ENCODE assay signal across 27 cellular contexts in the genomic region with DNA sequence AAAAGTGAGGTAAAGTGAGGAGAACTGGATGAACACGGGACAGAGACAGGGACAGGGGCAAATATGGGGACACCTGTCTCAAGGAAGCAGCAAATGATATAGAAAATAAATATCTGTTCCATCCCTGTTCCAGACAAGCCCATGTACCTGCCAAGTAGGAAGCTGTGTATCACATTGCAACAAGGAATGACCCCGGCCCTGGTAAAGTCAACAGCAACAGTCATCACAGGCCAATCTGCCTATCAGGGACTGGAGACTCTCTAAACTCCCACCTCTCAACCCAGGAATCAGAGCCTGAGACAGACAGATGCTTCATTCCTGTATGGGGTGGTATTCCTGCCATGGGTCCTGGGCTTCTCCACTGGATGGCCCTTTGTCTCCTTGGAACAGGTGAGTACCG.
"Had no signal": no experiment of that assay in that cellular context is flagged by ENCODE, and none has a peak within 500 bp of the region (broad histone marks: within the 10 kb centered on the region; RNA-seq: fewer than 3 reads in every experiment).

No MANE protein-coding gene starts in this region.

- H3K27me3 Mint-ChIP-seq: activated CD8-positive, alpha-beta T cell treated with anti-CD3 and anti-CD28 coated beads for 36 hours; central memory CD8-positive, alpha-beta T cell had no signal

- DNase-seq: activated CD4-positive, alpha-beta T cell treated with anti-CD3 and anti-CD28 coated beads for 1 hour; activated CD4-positive, alpha-beta T cell treated with anti-CD3 and anti-CD28 coated beads for 48 hours; activated CD4-positive, CD25-positive, alpha-beta regulatory T cell; activated CD8-positive, alpha-beta T cell treated with anti-CD3 and anti-CD28 coated beads for 36 hours; activated gamma-delta T cell treated with Interleukin-2 at 50 U/mL for 16 hours; activated T-cell treated with anti-CD3 and anti-CD28 coated beads, Interleukin-2, amount 50 U/mL, for 4 hours; amniotic stem cell; aorta; IMR-90; NCI-H1105; NCI-H1417 treated with DMSO at 0.1 percent for 48 hours; NCI-H187 treated with DMSO at 0.1 percent for 48 hours; NCI-H2081 treated with DMSO at 0.1 percent for 48 hours; NCI-H226; NCI-H446 treated with DMSO at 0.1 percent for 48 hours; NCI-H524; NCI-H69; OCI-M1; Right ventricle myocardium superior; SW 1271; T1000; WERI-Rb-1 had no signal

- H3K4me3 ChIP-seq: cardiac muscle cell, K562 had no signal

- H3K27ac ChIP-seq: cardiac muscle cell, WERI-Rb-1 had no signal

- H3K36me3 ChIP-seq: cardiac muscle cell, WERI-Rb-1 had no signal

- H3K4me3 Mint-ChIP-seq: activated CD8-positive, alpha-beta T cell treated with anti-CD3 and anti-CD28 coated beads for 36 hours; activated T-cell treated with anti-CD3 and anti-CD28 coated beads, Interleukin-2, amount 50 U/mL, for 4 hours; activated T-helper 1 cell treated with anti-CD3 and anti-CD28 coated beads, Interleukin-12 subunit alpha, Interleukin-12 subunit beta, Interleukin-2, Interleukin-4 antibody, amounts not matched to agents 30 ng/mL and 10 ng/mL and 1 ng/mL, durations not matched to agents 14 hours and 24 hours and 36 hours; central memory CD8-positive, alpha-beta T cell had no signal

- H3K36me3 Mint-ChIP-seq: activated naive CD4-positive, alpha-beta T cell treated with anti-CD3 and anti-CD28 coated beads, Interleukin-2, amount 50 U/mL, for 72 hours had no signal

- ATAC-seq: activated CD8-positive, alpha-beta T cell treated with anti-CD3 and anti-CD28 coated beads for 36 hours; activated naive CD4-positive, alpha-beta T cell treated with anti-CD3 and anti-CD28 coated beads, Interleukin-2, amount 50 U/mL, for 72 hours; activated T-cell treated with anti-CD3 and anti-CD28 coated beads, Interleukin-2, amount 50 U/mL, for 4 hours; K562 had no signal

- H3K27ac Mint-ChIP-seq: activated CD8-positive, alpha-beta T cell treated with anti-CD3 and anti-CD28 coated beads for 36 hours; activated naive CD4-positive, alpha-beta T cell treated with anti-CD3 and anti-CD28 coated beads, Interleukin-2, amount 50 U/mL, for 72 hours; activated T-helper 1 cell treated with anti-CD3 and anti-CD28 coated beads, Interleukin-12 subunit alpha, Interleukin-12 subunit beta, Interleukin-2, Interleukin-4 antibody, amounts not matched to agents 30 ng/mL and 10 ng/mL and 1 ng/mL, durations not matched to agents 14 hours and 24 hours and 36 hours had no signal

- H3K4me1 Mint-ChIP-seq: central memory CD8-positive, alpha-beta T cell had no signal

- H3K9me3 Mint-ChIP-seq: activated CD8-positive, alpha-beta T cell treated with anti-CD3 and anti-CD28 coated beads for 36 hours; activated naive CD4-positive, alpha-beta T cell treated with anti-CD3 and anti-CD28 coated beads, Interleukin-2, amount 50 U/mL, for 72 hours; activated T-cell treated with anti-CD3 and anti-CD28 coated beads, Interleukin-2, amount 50 U/mL, for 4 hours; activated T-helper 1 cell treated with anti-CD3 and anti-CD28 coated beads, Interleukin-12 subunit alpha, Interleukin-12 subunit beta, Interleukin-2, Interleukin-4 antibody, amounts not matched to agents 30 ng/mL and 10 ng/mL and 1 ng/mL, durations not matched to agents 14 hours and 24 hours and 36 hours; central memory CD8-positive, alpha-beta T cell had no signal
